16 cellular contexts compared by ENCODE assay signal in genomic region chr11:46252373-46252914, GRCh38. TPM values are rescaled to one million over a fixed set of nuclear protein-coding genes. Genes with fewer than 3 reads are reported as not detected.
A peak's percentile ranks its signal among the peaks of the same experiment; 100 is the strongest.
DNase-seq lines count a peak whose midpoint lies in the region; ATAC-seq and TF ChIP-seq lines count a peak whose summit lies in the region.
"Had no signal": no experiment of that assay in that cellular context is flagged by ENCODE, and none has a peak within 500 bp of the region (broad histone marks: within the 10 kb centered on the region; RNA-seq: fewer than 3 reads in every experiment).

No MANE protein-coding gene starts in this region.

- no peak for TF ChIP-seq CTCF in liver (IDR thresholded peaks at IDR 0.05; ENCODE audit: low read depth, low read length, missing input control)

- no peak overlapping the region for H3K9ac ChIP-seq in liver (ENCODE audit: low read depth in 1 of 2, low read length in 2 of 2)

- H3K4me3 ChIP-seq in liver (ENCODE audit: low read depth in 1 of 3, low read length in 3 of 3) = no peak overlapping the region
- H3K4me3 ChIP-seq: esophagus squamous epithelium, suprapubic skin had no signal

- peaks cover 0 to 4% (median 0%) of the 10 kb centered on the region in 4 donors for H3K4me1 ChIP-seq in liver (ENCODE audit: control insufficient read depth in 4 of 4, insufficient read depth in 4 of 4, low read length in 3 of 4)
- H3K4me1 ChIP-seq: esophagus squamous epithelium, suprapubic skin had no signal

- no peaks in the 10 kb centered on the region for H3K36me3 ChIP-seq in liver (ENCODE audit: control insufficient read depth in 4 of 4, insufficient read depth in 3 of 4, low read depth in 1 of 4, low read length in 3 of 4)
- H3K36me3 ChIP-seq: esophagus squamous epithelium, suprapubic skin, WERI-Rb-1 had no signal

- no peaks in the 10 kb centered on the region for H3K9me3 ChIP-seq in liver (ENCODE audit: control insufficient read depth in 4 of 4, low read length in 3 of 4)
- H3K9me3 ChIP-seq: esophagus squamous epithelium, suprapubic skin had no signal

- ATAC-seq in HG03280 (IDR thresholded peaks at IDR 0.05; ENCODE audit: unreplicated experiment) = no peak
- ATAC-seq: left cardiac atrium had no signal

- WGBS in liver = 27% methylated on average over 10 of the region's 10 CpGs

- H3K27ac ChIP-seq in liver (ENCODE audit: low read depth in 1 of 2, low read length in 2 of 2) = no peak overlapping the region
- H3K27ac ChIP-seq: esophagus squamous epithelium, suprapubic skin, WERI-Rb-1 had no signal

- no peak for TF ChIP-seq RAD21 in liver (IDR thresholded peaks at IDR 0.05)

- peaks cover 0 to 4% (median 0%) of the 10 kb centered on the region in 4 donors for H3K27me3 ChIP-seq in liver (ENCODE audit: control insufficient read depth in 4 of 4, insufficient read depth in 4 of 4, low read length in 3 of 4)
- H3K27me3 ChIP-seq: esophagus squamous epithelium, suprapubic skin had no signal

- DNase-seq in SHP77 treated with DMSO at 0.1 percent for 48 hours (lab: John Stamatoyannopoulos, UW) (peak; percentile 19), SHP77 (lab: John Stamatoyannopoulos, UW) (no peak), NCI-H69 (lab: John Stamatoyannopoulos, UW) (peak; percentile 56), GM03348 (ENCODE audit: low spot score) (no peak), SIG-M5 treated with dmso at 0.1 percent for 504 hours (lab: John Stamatoyannopoulos, UW; ENCODE audit: unreplicated experiment) (no peak), HCEC 1CT (no peak)
- DNase-seq: activated gamma-delta T cell treated with Interleukin-2 at 50 U/mL for 16 hours, esophagus squamous epithelium, hippocampal formation, left cardiac atrium, NCI-H510A treated with DMSO at 0.1 percent for 48 hours, WERI-Rb-1 had no signal

TF ChIP-seq in liver, 16 proteins besides CTCF, POLR2A, EP300 and RAD21:
- TF ChIP-seq YY1 (IDR thresholded peaks at IDR 0.05) (no peak), RXRA (IDR thresholded peaks at IDR 0.05) (peak; percentile 65 to 69), HNF4G (IDR thresholded peaks at IDR 0.05) (no peak), FOXA2 (IDR thresholded peaks at IDR 0.05) (peak; percentile 30), JUND (IDR thresholded peaks at IDR 0.05) (peak in 1 of 2 donors; percentile 13), TAF1 (conservative IDR thresholded peaks at IDR 0.05) (no peak), SP1 (IDR thresholded peaks at IDR 0.05) (peak; percentile 53), FOXA1 (IDR thresholded peaks at IDR 0.05) (no peak), EGR1 (IDR thresholded peaks at IDR 0.05; ENCODE audit: low read depth in 2 of 2) (no peak), GABPA (IDR thresholded peaks at IDR 0.05 in 1 of 2, conservative IDR thresholded peaks at IDR 0.05 in 1 of 2) (no peak), HNF4A (conservative IDR thresholded peaks at IDR 0.05) (peak; percentile 34 to 37), ATF3 (IDR thresholded peaks at IDR 0.05) (no peak), NR2F2 (IDR thresholded peaks at IDR 0.05) (no peak)
- TF ChIP-seq, protein P1, sequence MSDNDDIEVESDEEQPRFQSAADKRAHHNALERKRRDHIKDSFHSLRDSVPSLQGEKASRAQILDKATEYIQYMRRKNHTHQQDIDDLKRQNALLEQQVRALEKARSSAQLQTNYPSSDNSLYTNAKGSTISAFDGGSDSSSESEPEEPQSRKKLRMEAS (IDR thresholded peaks at IDR 0.05) = no peak
- TF ChIP-seq, protein P2, sequence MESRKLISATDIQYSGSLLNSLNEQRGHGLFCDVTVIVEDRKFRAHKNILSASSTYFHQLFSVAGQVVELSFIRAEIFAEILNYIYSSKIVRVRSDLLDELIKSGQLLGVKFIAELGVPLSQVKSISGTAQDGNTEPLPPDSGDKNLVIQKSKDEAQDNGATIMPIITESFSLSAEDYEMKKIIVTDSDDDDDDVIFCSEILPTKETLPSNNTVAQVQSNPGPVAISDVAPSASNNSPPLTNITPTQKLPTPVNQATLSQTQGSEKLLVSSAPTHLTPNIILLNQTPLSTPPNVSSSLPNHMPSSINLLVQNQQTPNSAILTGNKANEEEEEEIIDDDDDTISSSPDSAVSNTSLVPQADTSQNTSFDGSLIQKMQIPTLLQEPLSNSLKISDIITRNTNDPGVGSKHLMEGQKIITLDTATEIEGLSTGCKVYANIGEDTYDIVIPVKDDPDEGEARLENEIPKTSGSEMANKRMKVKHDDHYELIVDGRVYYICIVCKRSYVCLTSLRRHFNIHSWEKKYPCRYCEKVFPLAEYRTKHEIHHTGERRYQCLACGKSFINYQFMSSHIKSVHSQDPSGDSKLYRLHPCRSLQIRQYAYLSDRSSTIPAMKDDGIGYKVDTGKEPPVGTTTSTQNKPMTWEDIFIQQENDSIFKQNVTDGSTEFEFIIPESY (IDR thresholded peaks at IDR 0.05) = no peak
- TF ChIP-seq, protein P3, sequence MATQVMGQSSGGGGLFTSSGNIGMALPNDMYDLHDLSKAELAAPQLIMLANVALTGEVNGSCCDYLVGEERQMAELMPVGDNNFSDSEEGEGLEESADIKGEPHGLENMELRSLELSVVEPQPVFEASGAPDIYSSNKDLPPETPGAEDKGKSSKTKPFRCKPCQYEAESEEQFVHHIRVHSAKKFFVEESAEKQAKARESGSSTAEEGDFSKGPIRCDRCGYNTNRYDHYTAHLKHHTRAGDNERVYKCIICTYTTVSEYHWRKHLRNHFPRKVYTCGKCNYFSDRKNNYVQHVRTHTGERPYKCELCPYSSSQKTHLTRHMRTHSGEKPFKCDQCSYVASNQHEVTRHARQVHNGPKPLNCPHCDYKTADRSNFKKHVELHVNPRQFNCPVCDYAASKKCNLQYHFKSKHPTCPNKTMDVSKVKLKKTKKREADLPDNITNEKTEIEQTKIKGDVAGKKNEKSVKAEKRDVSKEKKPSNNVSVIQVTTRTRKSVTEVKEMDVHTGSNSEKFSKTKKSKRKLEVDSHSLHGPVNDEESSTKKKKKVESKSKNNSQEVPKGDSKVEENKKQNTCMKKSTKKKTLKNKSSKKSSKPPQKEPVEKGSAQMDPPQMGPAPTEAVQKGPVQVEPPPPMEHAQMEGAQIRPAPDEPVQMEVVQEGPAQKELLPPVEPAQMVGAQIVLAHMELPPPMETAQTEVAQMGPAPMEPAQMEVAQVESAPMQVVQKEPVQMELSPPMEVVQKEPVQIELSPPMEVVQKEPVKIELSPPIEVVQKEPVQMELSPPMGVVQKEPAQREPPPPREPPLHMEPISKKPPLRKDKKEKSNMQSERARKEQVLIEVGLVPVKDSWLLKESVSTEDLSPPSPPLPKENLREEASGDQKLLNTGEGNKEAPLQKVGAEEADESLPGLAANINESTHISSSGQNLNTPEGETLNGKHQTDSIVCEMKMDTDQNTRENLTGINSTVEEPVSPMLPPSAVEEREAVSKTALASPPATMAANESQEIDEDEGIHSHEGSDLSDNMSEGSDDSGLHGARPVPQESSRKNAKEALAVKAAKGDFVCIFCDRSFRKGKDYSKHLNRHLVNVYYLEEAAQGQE (IDR thresholded peaks at IDR 0.05) = no peak

RNA-seq across cellular contexts. Expression of gene CREB3L1, which starts 25.0 kb away (rescaled TPM):
- 1 to 10 TPM in 1 of 2 donors, under 1 TPM in 1; 0.17 to 1.3 TPM for total RNA-seq in liver
- under 1 TPM; 0.14 to 0.50 TPM for polyA plus RNA-seq in liver
- total RNA-seq: MCF 10A had no signal

Comparison
In these comparisons a context has a peak if more than half of its experiments do, and no peak if none do; other contexts are left out.
1. DNase-seq: peak in SHP77 treated with DMSO at 0.1 percent for 48 hours (single experiment) and NCI-H69 (single experiment); none in SHP77 (0 of 2), GM03348 (single experiment), SIG-M5 treated with dmso at 0.1 percent for 504 hours (single experiment) and HCEC 1CT (single experiment).